8 cellular contexts compared by ENCODE assay signal in the genomic region with DNA sequence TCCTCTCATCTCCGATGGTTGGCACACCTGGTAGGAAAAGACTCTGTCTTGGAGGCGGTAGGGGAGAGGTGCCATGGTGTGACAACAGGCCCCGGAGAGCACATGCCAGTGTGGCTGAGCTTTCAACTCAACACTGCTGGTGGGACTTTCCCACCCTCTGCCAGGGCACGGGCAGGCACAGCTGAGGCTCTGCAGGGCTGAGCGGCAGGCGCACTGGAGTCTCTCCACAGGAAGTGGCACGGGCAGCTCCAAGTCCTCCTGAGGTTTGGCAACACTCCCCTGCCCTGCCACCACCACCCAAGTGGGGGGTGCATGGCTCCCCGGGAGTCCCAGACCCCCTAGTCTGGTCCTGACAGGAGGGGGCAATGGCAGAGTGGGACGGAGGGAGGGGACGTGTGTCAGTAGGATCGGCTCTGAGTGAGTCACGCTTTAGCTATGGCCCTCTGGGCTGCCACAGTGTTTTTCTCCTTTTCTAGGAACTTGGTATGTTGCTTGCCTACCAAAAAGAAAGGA. TPM values are rescaled to one million over a fixed set of nuclear protein-coding genes. Genes with fewer than 3 reads are reported as not detected.
DNase-seq lines count a peak whose midpoint lies in the region; ATAC-seq, FAIRE-seq and TF ChIP-seq lines count a peak whose summit lies in the region.

No MANE protein-coding gene starts in this region.

- H3K27me3 ChIP-seq in mucosa of rectum (ENCODE audit: control insufficient read depth in 2 of 2, insufficient read depth in 2 of 2, low read length in 2 of 2) = no peaks in the 10 kb centered on the region

- FAIRE-seq in urothelium cell line (lab: Jason Lieb, UNC) = peak; percentile 85

- peaks cover 6% of the 10 kb centered on the region for H3K4me1 Mint-ChIP-seq in central memory CD8-positive, alpha-beta T cell
- H3K4me1 Mint-ChIP-seq in progenitor cell of endocrine pancreas (ENCODE audit: low read depth) = no peaks in the 10 kb centered on the region

- H3K9me3 ChIP-seq in mucosa of rectum (ENCODE audit: control insufficient read depth in 2 of 2, low read length in 2 of 2) = no peaks in the 10 kb centered on the region

- peak overlapping the region; percentile 41 for H3K27ac ChIP-seq in mucosa of rectum (ENCODE audit: low read depth in 2 of 2, low read length in 2 of 2)

- no peak overlapping the region for H3K9ac ChIP-seq in mucosa of rectum (ENCODE audit: low read depth in 1 of 2, low read length in 2 of 2)

- DNase-seq in EL (peak; percentile 95), UCSD-AML1 (lab: John Stamatoyannopoulos, UW; ENCODE audit: unreplicated experiment) (peak; percentile 39), urothelium cell line (ENCODE audit: low spot score) (peak; percentile 80), progenitor cell of endocrine pancreas (ENCODE audit: low spot score, unreplicated experiment) (no peak), NCI-H2227 treated with DMSO at 0.1 percent for 48 hours (lab: John Stamatoyannopoulos, UW) (no peak)
- no peak for DNase-seq in central memory CD8-positive, alpha-beta T cell (ENCODE audit: low spot score in 2 of 2)

- no peaks in the 10 kb centered on the region for H3K27me3 Mint-ChIP-seq in central memory CD8-positive, alpha-beta T cell
- no peaks in the 10 kb centered on the region for H3K27me3 Mint-ChIP-seq in progenitor cell of endocrine pancreas

- peak; percentile 84 for ATAC-seq in central memory CD8-positive, alpha-beta T cell (replicated peaks; ENCODE audit: extremely low read depth, poor library complexity, severe bottlenecking)
- ATAC-seq in GM21367 (IDR thresholded peaks at IDR 0.05; ENCODE audit: unreplicated experiment) = no peak

- H3K4me3 ChIP-seq in mucosa of rectum (ENCODE audit: low read length in 2 of 2) = no peak overlapping the region

- peaks cover 18 to 20% of the 10 kb centered on the region in 2 donors for H3K4me1 ChIP-seq in mucosa of rectum (ENCODE audit: control insufficient read depth in 2 of 2, insufficient read depth in 2 of 2, low read length in 2 of 2)

- H3K36me3 ChIP-seq in mucosa of rectum (ENCODE audit: control insufficient read depth in 2 of 2, insufficient read depth in 2 of 2, low read length in 2 of 2) = peaks cover 48 to 62% of the 10 kb centered on the region in 2 donors

- peaks cover 39% of the 10 kb centered on the region for H3K36me3 Mint-ChIP-seq in central memory CD8-positive, alpha-beta T cell (ENCODE audit: insufficient read depth)
- peaks cover 10% of the 10 kb centered on the region for H3K36me3 Mint-ChIP-seq in progenitor cell of endocrine pancreas (ENCODE audit: insufficient read depth)

- no peaks in the 10 kb centered on the region for H3K9me3 Mint-ChIP-seq in central memory CD8-positive, alpha-beta T cell
- H3K9me3 Mint-ChIP-seq in progenitor cell of endocrine pancreas (ENCODE audit: low read depth) = no peaks in the 10 kb centered on the region

- TF ChIP-seq CTCF in progenitor cell of endocrine pancreas (IDR thresholded peaks at IDR 0.05; ENCODE audit: unreplicated experiment) = no peak

- H3K4me3 Mint-ChIP-seq in central memory CD8-positive, alpha-beta T cell = no peak overlapping the region
- H3K4me3 Mint-ChIP-seq in progenitor cell of endocrine pancreas (ENCODE audit: low read depth) = no peak overlapping the region

- no peak overlapping the region for H3K27ac Mint-ChIP-seq in central memory CD8-positive, alpha-beta T cell (ENCODE audit: low read depth)
- H3K27ac Mint-ChIP-seq in progenitor cell of endocrine pancreas = no peak overlapping the region

RNA-seq across cellular contexts. Expression of a gene that starts 27.3 kb away (rescaled TPM):
- 11.8 and 14.1 TPM in 2 replicates for total RNA-seq in progenitor cell of endocrine pancreas

RNA-seq across cellular contexts. Expression of a gene that starts 35.0 kb away (rescaled TPM):
- 34.6 and 42.0 TPM in 2 replicates for total RNA-seq in progenitor cell of endocrine pancreas

RNA-seq across cellular contexts. Expression of a gene that starts 44.5 kb away (rescaled TPM):
- total RNA-seq in progenitor cell of endocrine pancreas = 10.6 and 11.0 TPM in 2 replicates

RNA-seq across cellular contexts. Expression of a gene that starts 47.0 kb away (rescaled TPM):
- total RNA-seq in progenitor cell of endocrine pancreas = 28.4 and 32.8 TPM in 2 replicates

Comparison
In these comparisons a context has a peak if more than half of its experiments do, and no peak if none do; other contexts are left out.
1. DNase-seq: peak in EL (single experiment), UCSD-AML1 (single experiment) and urothelium cell line (single experiment); none in central memory CD8-positive, alpha-beta T cell (0 of 2), progenitor cell of endocrine pancreas (single experiment) and NCI-H2227 treated with DMSO at 0.1 percent for 48 hours (single experiment).